21 cellular contexts compared by ENCODE assay signal in the genomic region with DNA sequence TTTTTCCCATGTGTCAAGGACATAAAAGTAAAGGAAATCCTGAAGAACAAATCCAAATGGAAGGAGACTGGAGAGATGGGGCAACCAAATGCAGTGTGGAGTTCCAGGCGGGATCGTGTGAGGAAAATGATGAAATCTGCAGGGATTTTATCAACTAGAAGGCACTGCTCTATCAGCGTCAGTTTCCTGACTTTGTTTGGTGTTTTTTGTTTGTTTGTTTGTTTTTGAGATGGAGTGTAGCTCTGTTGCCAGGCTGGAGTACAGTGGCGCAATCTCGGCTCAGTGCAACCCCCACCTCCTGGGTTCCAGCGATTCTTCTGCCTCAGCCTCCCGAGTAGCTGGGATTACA. TPM values are rescaled to one million over a fixed set of nuclear protein-coding genes. Genes with fewer than 3 reads are reported as not detected.
"Had no signal": no experiment of that assay in that cellular context is flagged by ENCODE, and none has a peak within 500 bp of the region (broad histone marks: within the 10 kb centered on the region; RNA-seq: fewer than 3 reads in every experiment).

No MANE protein-coding gene starts in this region.

- DNase-seq: Kasumi-1, MM.1S, NCI-H1105, NCI-H1436 treated with DMSO at 0.1 percent for 48 hours, NCI-H1694, NCI-H187 treated with DMSO at 0.1 percent for 48 hours, NCI-H2029 treated with DMSO at 0.1 percent for 48 hours, NCI-H226, NCI-H446, NCI-H510A, NCI-H524 treated with DMSO at 0.1 percent for 48 hours, NCI-H774, SHP77 treated with DMSO at 0.1 percent for 48 hours, SJCRH30 had no signal

- H3K27ac ChIP-seq: KMS-11, SJCRH30 had no signal

- H3K4me1 ChIP-seq: SJCRH30 had no signal

- H3K36me3 ChIP-seq: SJCRH30 had no signal

- H3K4me3 ChIP-seq: K562, SJCRH30 had no signal

- H3K27ac Mint-ChIP-seq: IgD-negative memory B cell had no signal

- H3K9ac ChIP-seq: KMS-11 had no signal

- FAIRE-seq: K562 had no signal

- ATAC-seq: K562, Panc1, Right ventricle myocardium inferior, SK-N-SH treated with all-trans-retinoic acid at 6 μM for 48 hours had no signal

- H3K4me3 Mint-ChIP-seq: IgD-negative memory B cell had no signal

- H3K4me2 ChIP-seq: KMS-11 had no signal

- H3K9me3 ChIP-seq: SJCRH30 had no signal

- H3K36me3 Mint-ChIP-seq: IgD-negative memory B cell had no signal

RNA-seq across cellular contexts. Expression of gene GPR132, which starts 43.3 kb away (rescaled TPM):
- total RNA-seq: M059J had no signal
